1 cellular context compared by ENCODE assay signal in the genomic region with DNA sequence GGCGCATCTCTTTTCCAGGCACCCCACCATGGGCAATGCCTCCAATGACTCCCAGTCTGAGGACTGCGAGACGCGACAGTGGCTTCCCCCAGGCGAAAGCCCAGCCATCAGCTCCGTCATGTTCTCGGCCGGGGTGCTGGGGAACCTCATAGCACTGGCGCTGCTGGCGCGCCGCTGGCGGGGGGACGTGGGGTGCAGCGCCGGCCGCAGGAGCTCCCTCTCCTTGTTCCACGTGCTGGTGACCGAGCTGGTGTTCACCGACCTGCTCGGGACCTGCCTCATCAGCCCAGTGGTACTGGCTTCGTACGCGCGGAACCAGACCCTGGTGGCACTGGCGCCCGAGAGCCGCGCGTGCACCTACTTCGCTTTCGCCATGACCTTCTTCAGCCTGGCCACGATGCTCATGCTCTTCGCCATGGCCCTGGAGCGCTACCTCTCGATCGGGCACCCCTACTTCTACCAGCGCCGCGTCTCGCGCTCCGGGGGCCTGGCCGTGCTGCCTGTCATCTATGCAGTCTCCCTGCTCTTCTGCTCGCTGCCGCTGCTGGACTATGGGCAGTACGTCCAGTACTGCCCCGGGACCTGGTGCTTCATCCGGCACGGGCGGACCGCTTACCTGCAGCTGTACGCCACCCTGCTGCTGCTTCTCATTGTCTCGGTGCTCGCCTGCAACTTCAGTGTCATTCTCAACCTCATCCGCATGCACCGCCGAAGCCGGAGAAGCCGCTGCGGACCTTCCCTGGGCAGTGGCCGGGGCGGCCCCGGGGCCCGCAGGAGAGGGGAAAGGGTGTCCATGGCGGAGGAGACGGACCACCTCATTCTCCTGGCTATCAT.
A peak's percentile ranks its signal among the peaks of the same experiment; 100 is the strongest.
TF ChIP-seq lines count a peak whose summit lies in the region.

No MANE protein-coding gene starts in this region.

TF ChIP-seq in WTC11, 78 proteins besides CTCF, POLR2A, EP300 and RAD21 (continued from another document and continues in another):
- TF ChIP-seq, protein P1, sequence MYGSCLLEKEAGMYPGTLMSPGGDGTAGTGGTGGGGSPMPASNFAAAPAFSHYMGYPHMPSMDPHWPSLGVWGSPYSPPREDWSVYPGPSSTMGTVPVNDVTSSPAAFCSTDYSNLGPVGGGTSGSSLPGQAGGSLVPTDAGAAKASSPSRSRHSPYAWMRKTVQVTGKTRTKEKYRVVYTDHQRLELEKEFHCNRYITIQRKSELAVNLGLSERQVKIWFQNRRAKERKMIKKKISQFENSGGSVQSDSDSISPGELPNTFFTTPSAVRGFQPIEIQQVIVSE (CRISPR knock-in tag; IDR thresholded peaks at IDR 0.05; ENCODE audit: borderline replicate concordance), result no peak
- TF ChIP-seq MXD4 (CRISPR knock-in tag; IDR thresholded peaks at IDR 0.05; ENCODE audit: borderline replicate concordance) (no peak), HMGA2 (CRISPR knock-in tag; IDR thresholded peaks at IDR 0.05) (no peak), TEAD4 (CRISPR knock-in tag; IDR thresholded peaks at IDR 0.05) (0 out of 2 replicates have a peak, but pooled peaks have one; percentile 21), ZNF671 (CRISPR knock-in tag; IDR thresholded peaks at IDR 0.05) (no peak), NFATC4 (CRISPR knock-in tag; IDR thresholded peaks at IDR 0.05) (no peak), CREM (CRISPR knock-in tag; IDR thresholded peaks at IDR 0.05) (no peak; the same call in 1 of the 2 replicates), RELA (CRISPR knock-in tag; IDR thresholded peaks at IDR 0.05; ENCODE audit: borderline replicate concordance) (no peak), SMAD3 (CRISPR knock-in tag; IDR thresholded peaks at IDR 0.05; ENCODE audit: borderline replicate concordance) (peak; percentile 17; the same call in 1 of the 2 replicates), TCF7 (CRISPR knock-in tag; IDR thresholded peaks at IDR 0.05; ENCODE audit: low read depth) (no peak), OVOL2 (CRISPR knock-in tag; IDR thresholded peaks at IDR 0.05; ENCODE audit: borderline replicate concordance) (no peak), EMX1 (CRISPR knock-in tag; IDR thresholded peaks at IDR 0.05) (no peak), ZNF232 (CRISPR knock-in tag; IDR thresholded peaks at IDR 0.05) (no peak), ETV6 (CRISPR knock-in tag; IDR thresholded peaks at IDR 0.05) (no peak), NFYB (CRISPR knock-in tag; conservative IDR thresholded peaks at IDR 0.05; ENCODE audit: low read depth) (no peak), TEAD1 (CRISPR knock-in tag; IDR thresholded peaks at IDR 0.05) (peak; percentile 40; the same call in 1 of the 2 replicates), JAZF1 (CRISPR knock-in tag; IDR thresholded peaks at IDR 0.05) (no peak), ZNF416 (CRISPR knock-in tag; IDR thresholded peaks at IDR 0.05) (no peak), NR1H2 (CRISPR knock-in tag; IDR thresholded peaks at IDR 0.05) (no peak)
- TF ChIP-seq, protein P2, sequence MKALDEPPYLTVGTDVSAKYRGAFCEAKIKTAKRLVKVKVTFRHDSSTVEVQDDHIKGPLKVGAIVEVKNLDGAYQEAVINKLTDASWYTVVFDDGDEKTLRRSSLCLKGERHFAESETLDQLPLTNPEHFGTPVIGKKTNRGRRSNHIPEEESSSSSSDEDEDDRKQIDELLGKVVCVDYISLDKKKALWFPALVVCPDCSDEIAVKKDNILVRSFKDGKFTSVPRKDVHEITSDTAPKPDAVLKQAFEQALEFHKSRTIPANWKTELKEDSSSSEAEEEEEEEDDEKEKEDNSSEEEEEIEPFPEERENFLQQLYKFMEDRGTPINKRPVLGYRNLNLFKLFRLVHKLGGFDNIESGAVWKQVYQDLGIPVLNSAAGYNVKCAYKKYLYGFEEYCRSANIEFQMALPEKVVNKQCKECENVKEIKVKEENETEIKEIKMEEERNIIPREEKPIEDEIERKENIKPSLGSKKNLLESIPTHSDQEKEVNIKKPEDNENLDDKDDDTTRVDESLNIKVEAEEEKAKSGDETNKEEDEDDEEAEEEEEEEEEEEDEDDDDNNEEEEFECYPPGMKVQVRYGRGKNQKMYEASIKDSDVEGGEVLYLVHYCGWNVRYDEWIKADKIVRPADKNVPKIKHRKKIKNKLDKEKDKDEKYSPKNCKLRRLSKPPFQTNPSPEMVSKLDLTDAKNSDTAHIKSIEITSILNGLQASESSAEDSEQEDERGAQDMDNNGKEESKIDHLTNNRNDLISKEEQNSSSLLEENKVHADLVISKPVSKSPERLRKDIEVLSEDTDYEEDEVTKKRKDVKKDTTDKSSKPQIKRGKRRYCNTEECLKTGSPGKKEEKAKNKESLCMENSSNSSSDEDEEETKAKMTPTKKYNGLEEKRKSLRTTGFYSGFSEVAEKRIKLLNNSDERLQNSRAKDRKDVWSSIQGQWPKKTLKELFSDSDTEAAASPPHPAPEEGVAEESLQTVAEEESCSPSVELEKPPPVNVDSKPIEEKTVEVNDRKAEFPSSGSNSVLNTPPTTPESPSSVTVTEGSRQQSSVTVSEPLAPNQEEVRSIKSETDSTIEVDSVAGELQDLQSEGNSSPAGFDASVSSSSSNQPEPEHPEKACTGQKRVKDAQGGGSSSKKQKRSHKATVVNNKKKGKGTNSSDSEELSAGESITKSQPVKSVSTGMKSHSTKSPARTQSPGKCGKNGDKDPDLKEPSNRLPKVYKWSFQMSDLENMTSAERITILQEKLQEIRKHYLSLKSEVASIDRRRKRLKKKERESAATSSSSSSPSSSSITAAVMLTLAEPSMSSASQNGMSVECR (CRISPR knock-in tag; IDR thresholded peaks at IDR 0.05; ENCODE audit: borderline replicate concordance), result 0 out of 2 replicates have a peak, but pooled peaks have one; percentile 34
- TF ChIP-seq, protein P3, sequence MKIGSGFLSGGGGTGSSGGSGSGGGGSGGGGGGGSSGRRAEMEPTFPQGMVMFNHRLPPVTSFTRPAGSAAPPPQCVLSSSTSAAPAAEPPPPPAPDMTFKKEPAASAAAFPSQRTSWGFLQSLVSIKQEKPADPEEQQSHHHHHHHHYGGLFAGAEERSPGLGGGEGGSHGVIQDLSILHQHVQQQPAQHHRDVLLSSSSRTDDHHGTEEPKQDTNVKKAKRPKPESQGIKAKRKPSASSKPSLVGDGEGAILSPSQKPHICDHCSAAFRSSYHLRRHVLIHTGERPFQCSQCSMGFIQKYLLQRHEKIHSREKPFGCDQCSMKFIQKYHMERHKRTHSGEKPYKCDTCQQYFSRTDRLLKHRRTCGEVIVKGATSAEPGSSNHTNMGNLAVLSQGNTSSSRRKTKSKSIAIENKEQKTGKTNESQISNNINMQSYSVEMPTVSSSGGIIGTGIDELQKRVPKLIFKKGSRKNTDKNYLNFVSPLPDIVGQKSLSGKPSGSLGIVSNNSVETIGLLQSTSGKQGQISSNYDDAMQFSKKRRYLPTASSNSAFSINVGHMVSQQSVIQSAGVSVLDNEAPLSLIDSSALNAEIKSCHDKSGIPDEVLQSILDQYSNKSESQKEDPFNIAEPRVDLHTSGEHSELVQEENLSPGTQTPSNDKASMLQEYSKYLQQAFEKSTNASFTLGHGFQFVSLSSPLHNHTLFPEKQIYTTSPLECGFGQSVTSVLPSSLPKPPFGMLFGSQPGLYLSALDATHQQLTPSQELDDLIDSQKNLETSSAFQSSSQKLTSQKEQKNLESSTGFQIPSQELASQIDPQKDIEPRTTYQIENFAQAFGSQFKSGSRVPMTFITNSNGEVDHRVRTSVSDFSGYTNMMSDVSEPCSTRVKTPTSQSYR (CRISPR knock-in tag; IDR thresholded peaks at IDR 0.05), result peak; percentile 76
- TF ChIP-seq, protein P4, sequence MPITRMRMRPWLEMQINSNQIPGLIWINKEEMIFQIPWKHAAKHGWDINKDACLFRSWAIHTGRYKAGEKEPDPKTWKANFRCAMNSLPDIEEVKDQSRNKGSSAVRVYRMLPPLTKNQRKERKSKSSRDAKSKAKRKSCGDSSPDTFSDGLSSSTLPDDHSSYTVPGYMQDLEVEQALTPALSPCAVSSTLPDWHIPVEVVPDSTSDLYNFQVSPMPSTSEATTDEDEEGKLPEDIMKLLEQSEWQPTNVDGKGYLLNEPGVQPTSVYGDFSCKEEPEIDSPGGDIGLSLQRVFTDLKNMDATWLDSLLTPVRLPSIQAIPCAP (CRISPR knock-in tag; IDR thresholded peaks at IDR 0.05), result no peak
- TF ChIP-seq, protein P5, sequence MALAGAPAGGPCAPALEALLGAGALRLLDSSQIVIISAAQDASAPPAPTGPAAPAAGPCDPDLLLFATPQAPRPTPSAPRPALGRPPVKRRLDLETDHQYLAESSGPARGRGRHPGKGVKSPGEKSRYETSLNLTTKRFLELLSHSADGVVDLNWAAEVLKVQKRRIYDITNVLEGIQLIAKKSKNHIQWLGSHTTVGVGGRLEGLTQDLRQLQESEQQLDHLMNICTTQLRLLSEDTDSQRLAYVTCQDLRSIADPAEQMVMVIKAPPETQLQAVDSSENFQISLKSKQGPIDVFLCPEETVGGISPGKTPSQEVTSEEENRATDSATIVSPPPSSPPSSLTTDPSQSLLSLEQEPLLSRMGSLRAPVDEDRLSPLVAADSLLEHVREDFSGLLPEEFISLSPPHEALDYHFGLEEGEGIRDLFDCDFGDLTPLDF (CRISPR knock-in tag; IDR thresholded peaks at IDR 0.05), result 0 out of 2 replicates have a peak, but pooled peaks have one; percentile 50
- TF ChIP-seq, protein P6, sequence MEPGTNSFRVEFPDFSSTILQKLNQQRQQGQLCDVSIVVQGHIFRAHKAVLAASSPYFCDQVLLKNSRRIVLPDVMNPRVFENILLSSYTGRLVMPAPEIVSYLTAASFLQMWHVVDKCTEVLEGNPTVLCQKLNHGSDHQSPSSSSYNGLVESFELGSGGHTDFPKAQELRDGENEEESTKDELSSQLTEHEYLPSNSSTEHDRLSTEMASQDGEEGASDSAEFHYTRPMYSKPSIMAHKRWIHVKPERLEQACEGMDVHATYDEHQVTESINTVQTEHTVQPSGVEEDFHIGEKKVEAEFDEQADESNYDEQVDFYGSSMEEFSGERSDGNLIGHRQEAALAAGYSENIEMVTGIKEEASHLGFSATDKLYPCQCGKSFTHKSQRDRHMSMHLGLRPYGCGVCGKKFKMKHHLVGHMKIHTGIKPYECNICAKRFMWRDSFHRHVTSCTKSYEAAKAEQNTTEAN (CRISPR knock-in tag; IDR thresholded peaks at IDR 0.05), result no peak
- TF ChIP-seq, protein P7, sequence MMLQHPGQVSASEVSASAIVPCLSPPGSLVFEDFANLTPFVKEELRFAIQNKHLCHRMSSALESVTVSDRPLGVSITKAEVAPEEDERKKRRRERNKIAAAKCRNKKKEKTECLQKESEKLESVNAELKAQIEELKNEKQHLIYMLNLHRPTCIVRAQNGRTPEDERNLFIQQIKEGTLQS (CRISPR knock-in tag; conservative IDR thresholded peaks at IDR 0.05), result no peak
- TF ChIP-seq, protein P8, sequence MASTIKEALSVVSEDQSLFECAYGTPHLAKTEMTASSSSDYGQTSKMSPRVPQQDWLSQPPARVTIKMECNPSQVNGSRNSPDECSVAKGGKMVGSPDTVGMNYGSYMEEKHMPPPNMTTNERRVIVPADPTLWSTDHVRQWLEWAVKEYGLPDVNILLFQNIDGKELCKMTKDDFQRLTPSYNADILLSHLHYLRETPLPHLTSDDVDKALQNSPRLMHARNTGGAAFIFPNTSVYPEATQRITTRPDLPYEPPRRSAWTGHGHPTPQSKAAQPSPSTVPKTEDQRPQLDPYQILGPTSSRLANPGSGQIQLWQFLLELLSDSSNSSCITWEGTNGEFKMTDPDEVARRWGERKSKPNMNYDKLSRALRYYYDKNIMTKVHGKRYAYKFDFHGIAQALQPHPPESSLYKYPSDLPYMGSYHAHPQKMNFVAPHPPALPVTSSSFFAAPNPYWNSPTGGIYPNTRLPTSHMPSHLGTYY (CRISPR knock-in tag; IDR thresholded peaks at IDR 0.05), result no peak
- TF ChIP-seq, protein P9, sequence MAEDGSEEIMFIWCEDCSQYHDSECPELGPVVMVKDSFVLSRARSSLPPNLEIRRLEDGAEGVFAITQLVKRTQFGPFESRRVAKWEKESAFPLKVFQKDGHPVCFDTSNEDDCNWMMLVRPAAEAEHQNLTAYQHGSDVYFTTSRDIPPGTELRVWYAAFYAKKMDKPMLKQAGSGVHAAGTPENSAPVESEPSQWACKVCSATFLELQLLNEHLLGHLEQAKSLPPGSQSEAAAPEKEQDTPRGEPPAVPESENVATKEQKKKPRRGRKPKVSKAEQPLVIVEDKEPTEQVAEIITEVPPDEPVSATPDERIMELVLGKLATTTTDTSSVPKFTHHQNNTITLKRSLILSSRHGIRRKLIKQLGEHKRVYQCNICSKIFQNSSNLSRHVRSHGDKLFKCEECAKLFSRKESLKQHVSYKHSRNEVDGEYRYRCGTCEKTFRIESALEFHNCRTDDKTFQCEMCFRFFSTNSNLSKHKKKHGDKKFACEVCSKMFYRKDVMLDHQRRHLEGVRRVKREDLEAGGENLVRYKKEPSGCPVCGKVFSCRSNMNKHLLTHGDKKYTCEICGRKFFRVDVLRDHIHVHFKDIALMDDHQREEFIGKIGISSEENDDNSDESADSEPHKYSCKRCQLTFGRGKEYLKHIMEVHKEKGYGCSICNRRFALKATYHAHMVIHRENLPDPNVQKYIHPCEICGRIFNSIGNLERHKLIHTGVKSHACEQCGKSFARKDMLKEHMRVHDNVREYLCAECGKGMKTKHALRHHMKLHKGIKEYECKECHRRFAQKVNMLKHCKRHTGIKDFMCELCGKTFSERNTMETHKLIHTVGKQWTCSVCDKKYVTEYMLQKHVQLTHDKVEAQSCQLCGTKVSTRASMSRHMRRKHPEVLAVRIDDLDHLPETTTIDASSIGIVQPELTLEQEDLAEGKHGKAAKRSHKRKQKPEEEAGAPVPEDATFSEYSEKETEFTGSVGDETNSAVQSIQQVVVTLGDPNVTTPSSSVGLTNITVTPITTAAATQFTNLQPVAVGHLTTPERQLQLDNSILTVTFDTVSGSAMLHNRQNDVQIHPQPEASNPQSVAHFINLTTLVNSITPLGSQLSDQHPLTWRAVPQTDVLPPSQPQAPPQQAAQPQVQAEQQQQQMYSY (CRISPR knock-in tag; IDR thresholded peaks at IDR 0.05), result no peak
- TF ChIP-seq, protein P10, sequence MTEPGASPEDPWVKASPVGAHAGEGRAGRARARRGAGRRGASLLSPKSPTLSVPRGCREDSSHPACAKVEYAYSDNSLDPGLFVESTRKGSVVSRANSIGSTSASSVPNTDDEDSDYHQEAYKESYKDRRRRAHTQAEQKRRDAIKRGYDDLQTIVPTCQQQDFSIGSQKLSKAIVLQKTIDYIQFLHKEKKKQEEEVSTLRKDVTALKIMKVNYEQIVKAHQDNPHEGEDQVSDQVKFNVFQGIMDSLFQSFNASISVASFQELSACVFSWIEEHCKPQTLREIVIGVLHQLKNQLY (CRISPR knock-in tag; IDR thresholded peaks at IDR 0.05), result no peak
- TF ChIP-seq, protein P11, sequence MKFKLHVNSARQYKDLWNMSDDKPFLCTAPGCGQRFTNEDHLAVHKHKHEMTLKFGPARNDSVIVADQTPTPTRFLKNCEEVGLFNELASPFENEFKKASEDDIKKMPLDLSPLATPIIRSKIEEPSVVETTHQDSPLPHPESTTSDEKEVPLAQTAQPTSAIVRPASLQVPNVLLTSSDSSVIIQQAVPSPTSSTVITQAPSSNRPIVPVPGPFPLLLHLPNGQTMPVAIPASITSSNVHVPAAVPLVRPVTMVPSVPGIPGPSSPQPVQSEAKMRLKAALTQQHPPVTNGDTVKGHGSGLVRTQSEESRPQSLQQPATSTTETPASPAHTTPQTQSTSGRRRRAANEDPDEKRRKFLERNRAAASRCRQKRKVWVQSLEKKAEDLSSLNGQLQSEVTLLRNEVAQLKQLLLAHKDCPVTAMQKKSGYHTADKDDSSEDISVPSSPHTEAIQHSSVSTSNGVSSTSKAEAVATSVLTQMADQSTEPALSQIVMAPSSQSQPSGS (CRISPR knock-in tag; IDR thresholded peaks at IDR 0.05; ENCODE audit: borderline replicate concordance, low read depth), result no peak
- TF ChIP-seq, protein P12, sequence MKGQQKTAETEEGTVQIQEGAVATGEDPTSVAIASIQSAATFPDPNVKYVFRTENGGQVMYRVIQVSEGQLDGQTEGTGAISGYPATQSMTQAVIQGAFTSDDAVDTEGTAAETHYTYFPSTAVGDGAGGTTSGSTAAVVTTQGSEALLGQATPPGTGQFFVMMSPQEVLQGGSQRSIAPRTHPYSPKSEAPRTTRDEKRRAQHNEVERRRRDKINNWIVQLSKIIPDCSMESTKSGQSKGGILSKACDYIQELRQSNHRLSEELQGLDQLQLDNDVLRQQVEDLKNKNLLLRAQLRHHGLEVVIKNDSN (CRISPR knock-in tag; IDR thresholded peaks at IDR 0.05), result no peak
